Comparison of ENCODE assay signal across 1 cellular context in genomic region chr7:106112118-106112971, GRCh38.
TF ChIP-seq lines count a peak whose summit lies in the region.

TSS of gene SYPL1 (minus strand) at chr7:106112312. CDS start at chr7:106112208, 104 bp downstream.

TF ChIP-seq in HepG2, 621 proteins besides CTCF, POLR2A, EP300 and RAD21 (continued from another document and continues in another):
- TF ChIP-seq PAXIP1 (CRISPR knock-in tag; conservative IDR thresholded peaks at IDR 0.05) (no peak), ZNF382 (CRISPR knock-in tag; IDR thresholded peaks at IDR 0.05; ENCODE audit: borderline replicate concordance) (no peak), ZNF589 (CRISPR knock-in tag; conservative IDR thresholded peaks at IDR 0.05) (no peak), ZNF407 (CRISPR knock-in tag; IDR thresholded peaks at IDR 0.05; ENCODE audit: not compliant biosample characterization) (no peak), ZNF446 (CRISPR knock-in tag; IDR thresholded peaks at IDR 0.05) (peak; percentile 10; the same call in 1 of the 2 replicates), KLF9 (CRISPR knock-in tag; IDR thresholded peaks at IDR 0.05; ENCODE audit: low read depth) (peak; percentile 63; the same call in 1 of the 2 replicates), TRIM22 (IDR thresholded peaks at IDR 0.05) (no peak), ZNF160 (CRISPR knock-in tag; IDR thresholded peaks at IDR 0.05) (0 out of 2 replicates have a peak, but pooled peaks have one; percentile 27), MAFK (conservative IDR thresholded peaks at IDR 0.05 in 1 of 2, IDR thresholded peaks at IDR 0.05 in 1 of 2; ENCODE audit: low read length in 2 of 2) (no peak), ETV5 (CRISPR knock-in tag; IDR thresholded peaks at IDR 0.05; ENCODE audit: borderline replicate concordance) (peak; percentile 76; the same call in 1 of the 2 replicates), RCOR2 (CRISPR knock-in tag; IDR thresholded peaks at IDR 0.05) (no peak), ZNF510 (CRISPR knock-in tag; IDR thresholded peaks at IDR 0.05; ENCODE audit: low read depth) (no peak), TCF12 (IDR thresholded peaks at IDR 0.05) (no peak), TCF12 (CRISPR knock-in tag; IDR thresholded peaks at IDR 0.05) (no peak), ZHX1 (CRISPR knock-in tag; IDR thresholded peaks at IDR 0.05; ENCODE audit: low read depth) (no peak; the same call in 1 of the 2 replicates), ZNF776 (CRISPR knock-in tag; IDR thresholded peaks at IDR 0.05) (0 out of 2 replicates have a peak, but pooled peaks have one; percentile 0), POGZ (CRISPR knock-in tag; IDR thresholded peaks at IDR 0.05) (0 out of 2 replicates have a peak, but pooled peaks have one; percentile 30), SSRP1 (CRISPR knock-in tag; IDR thresholded peaks at IDR 0.05) (no peak), HMG20A (CRISPR knock-in tag; IDR thresholded peaks at IDR 0.05; ENCODE audit: borderline replicate concordance) (no peak), ZNF274 (CRISPR knock-in tag; IDR thresholded peaks at IDR 0.05) (0 out of 2 replicates have a peak, but pooled peaks have one; percentile 25), ZBTB7B (CRISPR knock-in tag; IDR thresholded peaks at IDR 0.05) (peak; percentile 70), ZNF557 (CRISPR knock-in tag; IDR thresholded peaks at IDR 0.05) (no peak), BRCA1 (CRISPR knock-in tag; IDR thresholded peaks at IDR 0.05) (no peak), ARID2 (CRISPR knock-in tag; IDR thresholded peaks at IDR 0.05; ENCODE audit: borderline replicate concordance) (no peak), HNRNPUL1 (IDR thresholded peaks at IDR 0.05; ENCODE audit: low read depth, low read length) (no peak), CREB1 (IDR thresholded peaks at IDR 0.05) (no peak), CREB1 (CRISPR knock-in tag; IDR thresholded peaks at IDR 0.05) (no peak), MAF1 (CRISPR knock-in tag; IDR thresholded peaks at IDR 0.05; ENCODE audit: borderline replicate concordance) (no peak), ZNF563 (CRISPR knock-in tag; IDR thresholded peaks at IDR 0.05) (0 out of 2 replicates have a peak, but pooled peaks have one; percentile 30)
- TF ChIP-seq, protein P1, sequence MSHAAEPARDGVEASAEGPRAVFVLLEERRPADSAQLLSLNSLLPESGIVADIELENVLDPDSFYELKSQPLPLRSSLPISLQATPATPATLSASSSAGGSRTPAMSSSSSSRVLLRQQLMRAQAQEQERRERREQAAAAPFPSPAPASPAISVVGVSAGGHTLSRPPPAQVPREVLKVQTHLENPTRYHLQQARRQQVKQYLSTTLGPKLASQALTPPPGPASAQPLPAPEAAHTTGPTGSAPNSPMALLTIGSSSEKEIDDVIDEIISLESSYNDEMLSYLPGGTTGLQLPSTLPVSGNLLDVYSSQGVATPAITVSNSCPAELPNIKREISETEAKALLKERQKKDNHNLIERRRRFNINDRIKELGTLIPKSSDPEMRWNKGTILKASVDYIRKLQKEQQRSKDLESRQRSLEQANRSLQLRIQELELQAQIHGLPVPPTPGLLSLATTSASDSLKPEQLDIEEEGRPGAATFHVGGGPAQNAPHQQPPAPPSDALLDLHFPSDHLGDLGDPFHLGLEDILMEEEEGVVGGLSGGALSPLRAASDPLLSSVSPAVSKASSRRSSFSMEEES (CRISPR knock-in tag; IDR thresholded peaks at IDR 0.05): no peak; the same call in 1 of the 2 replicates
- TF ChIP-seq, protein P2, sequence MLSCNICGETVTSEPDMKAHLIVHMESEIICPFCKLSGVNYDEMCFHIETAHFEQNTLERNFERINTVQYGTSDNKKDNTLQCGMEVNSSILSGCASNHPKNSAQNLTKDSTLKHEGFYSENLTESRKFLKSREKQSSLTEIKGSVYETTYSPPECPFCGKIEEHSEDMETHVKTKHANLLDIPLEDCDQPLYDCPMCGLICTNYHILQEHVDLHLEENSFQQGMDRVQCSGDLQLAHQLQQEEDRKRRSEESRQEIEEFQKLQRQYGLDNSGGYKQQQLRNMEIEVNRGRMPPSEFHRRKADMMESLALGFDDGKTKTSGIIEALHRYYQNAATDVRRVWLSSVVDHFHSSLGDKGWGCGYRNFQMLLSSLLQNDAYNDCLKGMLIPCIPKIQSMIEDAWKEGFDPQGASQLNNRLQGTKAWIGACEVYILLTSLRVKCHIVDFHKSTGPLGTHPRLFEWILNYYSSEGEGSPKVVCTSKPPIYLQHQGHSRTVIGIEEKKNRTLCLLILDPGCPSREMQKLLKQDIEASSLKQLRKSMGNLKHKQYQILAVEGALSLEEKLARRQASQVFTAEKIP (CRISPR knock-in tag; IDR thresholded peaks at IDR 0.05; ENCODE audit: borderline replicate concordance): no peak
